ENCODE assay signal across 9 cellular contexts in genomic region chr9:82332018-82332773, GRCh38.
A peak's percentile ranks its signal among the peaks of the same experiment; 100 is the strongest.
DNase-seq lines count a peak whose midpoint lies in the region; ATAC-seq and TF ChIP-seq lines count a peak whose summit lies in the region.
"Had no signal": no experiment of that assay in that cellular context is flagged by ENCODE, and none has a peak within 500 bp of the region (broad histone marks: within the 10 kb centered on the region; RNA-seq: fewer than 3 reads in every experiment).

No MANE protein-coding gene starts in this region.

- TF ChIP-seq CTCF in epithelial cell of proximal tubule (conservative IDR thresholded peaks at IDR 0.05; ENCODE audit: low read depth, low read length): no peak

- DNase-seq in Daoy (ENCODE audit: low read depth) (peak; percentile 41), NCI-H2227 treated with DMSO at 0.1 percent for 48 hours (lab: John Stamatoyannopoulos, UW) (peak; percentile 20), epithelial cell of proximal tubule (ENCODE audit: low read depth) (peak; percentile 56), putamen (ENCODE audit: low spot score) (peak; percentile 35), foreskin melanocyte (no peak), NCI-H1694 (lab: John Stamatoyannopoulos, UW) (no peak)
- DNase-seq: activated CD4-positive, alpha-beta T cell treated with anti-CD3 and anti-CD28 coated beads, Interleukin-2, amount 50 U/mL, for 4 hours had no signal

- H3K4me3 ChIP-seq in epithelial cell of proximal tubule (ENCODE audit: low read depth, low read length): no peak overlapping the region

- ATAC-seq in HG02678 (IDR thresholded peaks at IDR 0.05; ENCODE audit: unreplicated experiment) (no peak), GM18909 (IDR thresholded peaks at IDR 0.05; ENCODE audit: poor library complexity, unreplicated experiment) (no peak)

Comparison
In these comparisons a context has a peak if more than half of its experiments do, and no peak if none do; other contexts are left out.
1. DNase-seq: peak in Daoy (single experiment), NCI-H2227 treated with DMSO at 0.1 percent for 48 hours (single experiment), epithelial cell of proximal tubule (single experiment) and putamen (single experiment); none in foreskin melanocyte (single experiment) and NCI-H1694 (single experiment).